Comparison of ENCODE assay signal across 13 cellular contexts in the genomic region with DNA sequence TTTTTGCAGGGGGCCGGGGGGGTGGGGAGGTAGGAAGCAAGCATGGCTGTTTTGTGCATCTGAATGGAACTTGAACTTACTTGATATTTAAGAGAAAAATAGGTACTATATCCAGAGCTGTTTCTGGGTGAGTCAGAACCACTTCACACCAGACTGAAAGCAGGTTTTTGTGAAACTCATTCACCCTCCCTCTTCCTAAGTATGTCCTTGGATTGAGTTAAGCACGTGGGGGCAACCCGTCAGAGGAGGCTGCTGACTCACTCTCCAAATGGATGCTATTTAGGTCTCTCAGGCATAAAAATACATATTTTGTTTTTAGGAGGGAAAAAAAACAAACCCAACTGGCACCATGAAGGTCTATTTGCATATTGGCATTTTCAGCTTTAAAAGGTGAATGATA.
A peak's percentile ranks its signal among the peaks of the same experiment; 100 is the strongest.
DNase-seq lines count a peak whose midpoint lies in the region; ATAC-seq lines count a peak whose summit lies in the region.
"Had no signal": no experiment of that assay in that cellular context is flagged by ENCODE, and none has a peak within 500 bp of the region (broad histone marks: within the 10 kb centered on the region; RNA-seq: fewer than 3 reads in every experiment).

No MANE protein-coding gene starts in this region.

- no peaks in the 10 kb centered on the region for H3K36me3 ChIP-seq in HUES6 (ENCODE audit: control insufficient read depth, insufficient read depth, low read length)

- no peak for ATAC-seq in HG03378 (IDR thresholded peaks at IDR 0.05; ENCODE audit: unreplicated experiment)
- no peak for ATAC-seq in GM18868 (IDR thresholded peaks at IDR 0.05; ENCODE audit: unreplicated experiment)
- ATAC-seq: activated CD4-positive, alpha-beta T cell treated with anti-CD3 and anti-CD28 coated beads for 36 hours; left lobe of liver; stimulated activated naive B cell treated with anti-CD40 and anti-IgM and Interleukin-4, amounts not matched to agents 10 μg/mL and 1 μg/mL and 100 μg/mL, for 72 hours had no signal

- peak in 30 of 58 donors; percentile 2 to 71 (median 10) for DNase-seq in anterior cingulate cortex (lab: John Stamatoyannopoulos, UW)
- DNase-seq in head of caudate nucleus, result peak in 41 of 42 donors; percentile 18 to 90 (median 63)
- peak; percentile 64 for DNase-seq in superior temporal gyrus (ENCODE audit: extremely low spot score)
- DNase-seq in NCI-H1105 (lab: John Stamatoyannopoulos, UW), result no peak
- no peak for DNase-seq in NCI-H2107 treated with DMSO at 0.1 percent for 48 hours (lab: John Stamatoyannopoulos, UW; ENCODE audit: unreplicated experiment)
- DNase-seq: activated CD4-positive, alpha-beta T cell treated with anti-CD3 and anti-CD28 coated beads for 36 hours; CD8-positive, alpha-beta memory T cell; NCI-H526 treated with DMSO at 0.1 percent for 48 hours; stimulated activated naive B cell treated with anti-CD40 and anti-IgM and Interleukin-4, amounts not matched to agents 10 μg/mL and 1 μg/mL and 100 μg/mL, for 72 hours had no signal

- H3K27me3 ChIP-seq in HUES6 (ENCODE audit: control insufficient read depth, insufficient read depth, low read length), result no peaks in the 10 kb centered on the region

- H3K27ac ChIP-seq in HUES6 (ENCODE audit: low read depth, low read length), result no peak overlapping the region

- intact Hi-C loops in head of caudate nucleus (cut with DNase I), result no loop called here

- H3K9me3 ChIP-seq in HUES6 (ENCODE audit: control insufficient read depth, insufficient read depth, low read depth, low read length), result no peaks in the 10 kb centered on the region

- peak overlapping the region; percentile 2 for H3K9ac ChIP-seq in HUES6 (ENCODE audit: low read length)

- peaks cover 19% of the 10 kb centered on the region for H3K4me1 ChIP-seq in HUES6 (ENCODE audit: control insufficient read depth, insufficient read depth, low read length)

- H3K4me3 ChIP-seq in HUES6 (ENCODE audit: low read depth, low read length), result no peak overlapping the region

Comparison
In these comparisons a context has a peak if more than half of its experiments do, and no peak if none do; other contexts are left out.
1. DNase-seq: peak in anterior cingulate cortex (30 of 58), head of caudate nucleus (41 of 42) and superior temporal gyrus (single experiment); none in NCI-H1105 (single experiment) and NCI-H2107 treated with DMSO at 0.1 percent for 48 hours (single experiment).